ENCODE assay signal across 34 cellular contexts in genomic region chr10:7703140-7703539, GRCh38. TPM values are rescaled to one million over a fixed set of nuclear protein-coding genes. Genes with fewer than 3 reads are reported as not detected.
"Had no signal": no experiment of that assay in that cellular context is flagged by ENCODE, and none has a peak within 500 bp of the region (broad histone marks: within the 10 kb centered on the region; RNA-seq: fewer than 3 reads in every experiment).

Gene ITIH2 (plus strand): TSS chr10:7703316. CDS start chr10:7703435, 119 bp downstream.

- H3K27me3 ChIP-seq: colonic mucosa, ovary, uterus had no signal

- H3K4me2 ChIP-seq: smooth muscle cell had no signal

- H3K9me3 ChIP-seq: colonic mucosa, gastroesophageal sphincter, heart right ventricle, ovary, suprapubic skin, transverse colon, upper lobe of right lung, uterus had no signal

- H3K4me1 ChIP-seq: colonic mucosa, gastroesophageal sphincter, heart right ventricle, suprapubic skin, transverse colon, upper lobe of right lung, uterus had no signal

- ATAC-seq: esophagus mucosa; gastroesophageal sphincter; heart right ventricle; naive thymus-derived CD4-positive, alpha-beta T cell; sciatic nerve; stimulated activated naive CD8-positive, alpha-beta T cell treated with anti-CD3 and anti-CD28 coated beads, Interleukin-15, amount 100 ng/mL, for 72 hours; upper lobe of right lung had no signal

- H3K4me1 Mint-ChIP-seq: endodermal cell; immature natural killer cell; naive thymus-derived CD4-positive, alpha-beta T cell; stimulated activated naive CD8-positive, alpha-beta T cell treated with anti-CD3 and anti-CD28 coated beads, Interleukin-15, amount 100 ng/mL, for 72 hours had no signal

- H3K36me3 Mint-ChIP-seq: immature natural killer cell had no signal

- H3K4me3 ChIP-seq: colonic mucosa, gastroesophageal sphincter, heart right ventricle, ovary, smooth muscle cell, suprapubic skin, transverse colon, upper lobe of right lung, uterus had no signal

- H3K36me3 ChIP-seq: colonic mucosa, gastroesophageal sphincter, heart right ventricle, ovary, suprapubic skin, transverse colon, upper lobe of right lung, uterus had no signal

- H3K9me3 Mint-ChIP-seq: dendritic cell treated with granulocyte-macrophage colony-stimulating factor and Interleukin-4, amounts not matched to agents 40 ng/mL and 50 ng/mL, for 4 days; endodermal cell; immature natural killer cell; stimulated activated naive CD8-positive, alpha-beta T cell treated with anti-CD3 and anti-CD28 coated beads, Interleukin-15, amount 100 ng/mL, for 72 hours had no signal

- FAIRE-seq: keratinocyte had no signal

- H3K27ac ChIP-seq: colonic mucosa, epithelial cell of prostate, gastroesophageal sphincter, heart right ventricle, ovary, suprapubic skin, transverse colon, upper lobe of right lung, uterus had no signal

- H3K27ac Mint-ChIP-seq: dendritic cell treated with granulocyte-macrophage colony-stimulating factor and Interleukin-4, amounts not matched to agents 40 ng/mL and 50 ng/mL, for 4 days; endodermal cell; immature natural killer cell; naive thymus-derived CD4-positive, alpha-beta T cell; stimulated activated naive CD8-positive, alpha-beta T cell treated with anti-CD3 and anti-CD28 coated beads, Interleukin-15, amount 100 ng/mL, for 72 hours had no signal

- DNase-seq: colonic mucosa; effector CD8-positive, alpha-beta T cell; endodermal cell; foreskin fibroblast; heart right ventricle; hypothalamus; immature natural killer cell; mammary epithelial cell; mesendoderm; midbrain; naive thymus-derived CD4-positive, alpha-beta T cell; occipital lobe; ovary; posterior cingulate gyrus; stimulated activated CD4-positive, alpha-beta T cell treated with anti-CD3 and anti-CD28 coated beads, Interleukin-12 subunit alpha, Interleukin-12 subunit beta, amount 100 ng/mL, for 4 hours; stimulated activated CD4-positive, alpha-beta T cell treated with anti-CD3 and anti-CD28 coated beads, Interleukin-1b, Interleukin-23, amount 100 ng/mL, for 48 hours; stimulated activated CD4-positive, alpha-beta T cell treated with anti-CD3 and anti-CD28 coated beads, Interleukin-4, amount 100 ng/mL, for 1 hour; stimulated activated CD8-positive, alpha-beta memory T cell treated with anti-CD3 and anti-CD28 coated beads, Interleukin-4, amount 100 ng/mL, for 48 hours; stimulated activated naive CD4-positive, alpha-beta T cell; stimulated activated naive CD8-positive, alpha-beta T cell treated with anti-CD3 and anti-CD28 coated beads, Interleukin-15, amount 100 ng/mL, for 72 hours; transverse colon; upper lobe of right lung; uterus had no signal

- H3K4me3 Mint-ChIP-seq: dendritic cell treated with granulocyte-macrophage colony-stimulating factor and Interleukin-4, amounts not matched to agents 40 ng/mL and 50 ng/mL, for 4 days; endodermal cell; immature natural killer cell; naive thymus-derived CD4-positive, alpha-beta T cell; stimulated activated naive CD8-positive, alpha-beta T cell treated with anti-CD3 and anti-CD28 coated beads, Interleukin-15, amount 100 ng/mL, for 72 hours had no signal

RNA-seq across cellular contexts. Expression of gene ITIH2, which starts in this region (rescaled TPM):
- total RNA-seq: chondrocyte; endodermal cell; esophagus mucosa; gastroesophageal sphincter; heart right ventricle; lower leg skin; mammary epithelial cell; naive thymus-derived CD4-positive, alpha-beta T cell; sciatic nerve; transverse colon had no signal
- polyA plus RNA-seq: heart right ventricle; keratinocyte; mammary epithelial cell; naive thymus-derived CD4-positive, alpha-beta T cell; neural cell had no signal
